ENCODE assay signal across 1 cellular context in the genomic region with DNA sequence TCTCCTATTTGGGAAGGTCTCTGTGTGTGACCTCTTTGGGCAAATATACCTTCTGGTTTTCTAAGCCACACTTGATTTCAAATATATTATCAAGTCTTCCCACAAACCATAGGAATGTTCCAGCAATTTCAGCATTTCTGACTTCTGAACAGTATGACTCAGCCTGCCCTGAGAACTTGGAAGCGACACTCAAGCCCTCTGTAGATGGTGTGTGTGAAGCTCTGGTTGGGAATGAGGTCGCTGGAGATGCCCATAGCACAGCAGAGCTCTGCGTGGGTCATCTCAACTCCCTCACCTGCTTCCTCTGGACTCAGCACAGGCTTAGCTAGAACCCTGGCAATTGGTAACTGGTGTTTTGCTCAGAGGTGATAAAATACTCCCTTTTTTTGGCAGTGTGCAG.
TF ChIP-seq lines count a peak whose summit lies in the region.

No MANE protein-coding gene starts in this region.

TF ChIP-seq in SK-N-SH, 30 proteins besides CTCF, POLR2A, EP300 and RAD21 (continued from another document):
- TF ChIP-seq REST (IDR thresholded peaks at IDR 0.05; ENCODE audit: low read depth, low read length) (no peak), MEF2A (IDR thresholded peaks at IDR 0.05; ENCODE audit: borderline replicate concordance, low read depth) (no peak), MXI1 (IDR thresholded peaks at IDR 0.05; ENCODE audit: low read depth, low read length) (no peak), TEAD4 (IDR thresholded peaks at IDR 0.05; ENCODE audit: borderline replicate concordance, insufficient read depth) (peak; percentile 37; the same call in 1 of the 2 replicates), GATA2 (CRISPR knock-in tag; IDR thresholded peaks at IDR 0.05) (no peak), YY1 (IDR thresholded peaks at IDR 0.05; ENCODE audit: low read depth) (no peak), NRF1 (IDR thresholded peaks at IDR 0.05; ENCODE audit: low read depth, low read length) (no peak), SMC3 (IDR thresholded peaks at IDR 0.05; ENCODE audit: low read depth, low read length) (no peak), RXRA (IDR thresholded peaks at IDR 0.05; ENCODE audit: borderline replicate concordance, low read depth) (no peak), CHD2 (IDR thresholded peaks at IDR 0.05; ENCODE audit: low read length, partially characterized antibody) (no peak), SIN3A (IDR thresholded peaks at IDR 0.05; ENCODE audit: borderline replicate concordance, low read depth, low read length) (no peak), FOXM1 (IDR thresholded peaks at IDR 0.05; ENCODE audit: low read depth) (no peak), NFIC (IDR thresholded peaks at IDR 0.05; ENCODE audit: borderline replicate concordance) (peak; percentile 57; the same call in 1 of the 2 replicates), TCF12 (IDR thresholded peaks at IDR 0.05) (peak; percentile 60)
- TF ChIP-seq, protein P1, sequence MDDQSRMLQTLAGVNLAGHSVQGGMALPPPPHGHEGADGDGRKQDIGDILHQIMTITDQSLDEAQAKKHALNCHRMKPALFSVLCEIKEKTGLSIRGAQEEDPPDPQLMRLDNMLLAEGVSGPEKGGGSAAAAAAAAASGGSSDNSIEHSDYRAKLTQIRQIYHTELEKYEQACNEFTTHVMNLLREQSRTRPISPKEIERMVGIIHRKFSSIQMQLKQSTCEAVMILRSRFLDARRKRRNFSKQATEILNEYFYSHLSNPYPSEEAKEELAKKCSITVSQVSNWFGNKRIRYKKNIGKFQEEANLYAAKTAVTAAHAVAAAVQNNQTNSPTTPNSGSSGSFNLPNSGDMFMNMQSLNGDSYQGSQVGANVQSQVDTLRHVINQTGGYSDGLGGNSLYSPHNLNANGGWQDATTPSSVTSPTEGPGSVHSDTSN (IDR thresholded peaks at IDR 0.05), result peak; percentile 31; the same call in 1 of the 2 replicates
